30 cellular contexts compared by ENCODE assay signal in the genomic region with DNA sequence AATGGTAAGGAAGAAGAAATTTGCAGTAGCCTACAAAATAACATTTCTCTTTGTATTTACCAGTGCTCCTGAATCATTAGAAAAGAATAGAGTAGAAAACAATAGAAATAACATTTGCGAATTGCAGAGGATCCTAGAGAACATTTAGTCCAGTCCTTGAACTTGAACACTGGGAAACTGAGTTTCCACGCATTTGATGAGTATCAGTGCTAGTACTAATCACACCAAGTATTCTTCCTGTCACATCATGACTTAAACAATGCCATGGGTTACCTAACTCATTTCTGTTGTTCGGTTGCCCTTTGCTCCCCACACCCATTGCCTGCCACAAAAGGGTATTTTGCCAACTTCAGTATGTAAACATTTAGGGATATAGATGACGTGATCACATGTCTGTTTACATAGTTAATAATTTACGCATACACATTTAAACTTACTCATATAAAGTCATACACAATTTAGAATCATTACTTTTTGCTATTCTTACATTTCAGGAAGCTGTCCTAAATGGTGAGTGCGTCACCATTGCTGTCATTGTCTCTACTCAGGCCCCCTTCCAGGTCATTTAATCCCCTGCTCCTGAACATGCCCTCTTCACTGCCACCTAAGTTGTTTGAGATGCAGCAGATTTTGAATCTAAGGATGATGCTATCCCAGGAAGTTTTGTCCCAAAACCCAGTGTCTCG. TPM values are rescaled to one million over a fixed set of nuclear protein-coding genes. Genes with fewer than 3 reads are reported as not detected.
DNase-seq lines count a peak whose midpoint lies in the region; ATAC-seq, FAIRE-seq and TF ChIP-seq lines count a peak whose summit lies in the region.
"Had no signal": no experiment of that assay in that cellular context is flagged by ENCODE, and none has a peak within 500 bp of the region (broad histone marks: within the 10 kb centered on the region; RNA-seq: fewer than 3 reads in every experiment).

No MANE protein-coding gene starts in this region.

- peak; percentile 58 to 98 for DNase-seq in A549 (ENCODE audit: low read depth in 1 of 2, low spot score in 1 of 2)
- no peak for DNase-seq in H54 (ENCODE audit: insufficient read length, low spot score)
- no peak for DNase-seq in SJSA1 (ENCODE audit: low read depth in 1 of 2, low spot score in 2 of 2)
- peak in 2 of 3 donors; percentile 68 to 82 for DNase-seq in mucosa of descending colon
- no peak for DNase-seq in RKO (ENCODE audit: low spot score)
- DNase-seq in AG20443 (ENCODE audit: low spot score): no peak
- DNase-seq in NCI-H446 treated with DMSO at 0.1 percent for 48 hours (lab: John Stamatoyannopoulos, UW): no peak
- DNase-seq: ACHN; activated CD4-positive, alpha-beta T cell treated with anti-CD3 and anti-CD28 coated beads for 4 hours; activated CD8-positive, alpha-beta memory T cell treated with anti-CD3 and anti-CD28 coated beads for 24 hours; activated effector memory CD4-positive, alpha-beta T cell treated with anti-CD3 and anti-CD28 coated beads, Interleukin-2, amount 50 U/mL, for 16 hours; activated naive CD8-positive, alpha-beta T cell treated with anti-CD3 and anti-CD28 coated beads for 36 hours; aorta; COR-L47; DND-41; left cardiac atrium; naive B cell; NCI-H1105 treated with DMSO at 0.1 percent for 48 hours; NCI-H2029 treated with DMSO at 0.1 percent for 48 hours; NCI-H226; NCI-H774; nucleus accumbens; Right ventricle myocardium superior; T-helper 9 cell had no signal

- peak; percentile 35 to 64; a peak in 4 of 5 replicates for TF ChIP-seq RAD21 in A549 (conservative IDR thresholded peaks at IDR 0.05 in 1 of 2, IDR thresholded peaks at IDR 0.05 in 1 of 2)

- intact Hi-C loops in mucosa of descending colon (cut with DNase I, micrococcal nuclease): no loop called here

- FAIRE-seq in A549 (lab: Jason Lieb, UNC): peak; percentile 100
- FAIRE-seq in H54 (lab: Jason Lieb, UNC): peak; percentile 23
- FAIRE-seq: endometrium had no signal

- H3K4me3 ChIP-seq in A549 (peak overlapping the region; percentile 8; the same call in 1 of the 3 replicates), SJSA1 (no peak overlapping the region), mucosa of descending colon (no peak overlapping the region)
- H3K4me3 ChIP-seq: cardiac muscle cell, gastroesophageal sphincter, hepatocyte had no signal

- H3K4me2 ChIP-seq in A549: peak overlapping the region; percentile 74
- H3K4me2 ChIP-seq: hepatocyte had no signal

- ATAC-seq in A549 (peak; percentile 59 to 72), mucosa of descending colon (peak; percentile 95), GM19397 (IDR thresholded peaks at IDR 0.05; ENCODE audit: unreplicated experiment) (no peak)
- ATAC-seq: gastroesophageal sphincter, left cardiac atrium had no signal

- H3K27ac ChIP-seq in A549: peak overlapping the region; percentile 88 to 92
- H3K27ac ChIP-seq in SJSA1: peak overlapping the region; percentile 18
- H3K27ac ChIP-seq: cardiac muscle cell, gastroesophageal sphincter, hepatocyte, VCaP had no signal

- no peaks in the 10 kb centered on the region for H3K9me3 ChIP-seq in A549
- no peaks in the 10 kb centered on the region for H3K9me3 ChIP-seq in SJSA1 (replicated peaks)
- no peaks in the 10 kb centered on the region for H3K9me3 ChIP-seq in mucosa of descending colon
- H3K9me3 ChIP-seq: gastroesophageal sphincter had no signal

- CTCF ChIA-PET in A549 (lab: Yijun Ruan, JAX): interaction anchor here (1.1 to 3.2 kb wide), 3 partner anchors 21 to 62 kb away, joined by 6 to 13 read pairs (median 7); no protein-coding TSS in a partner anchor

- POLR2A ChIA-PET in A549 (lab: Yijun Ruan, JAX): interaction anchor here (0.9 kb wide), 1 partner anchor 45 kb away, joined by 3 read pairs; no protein-coding TSS in a partner anchor

- TF ChIP-seq CTCF in A549 (IDR thresholded peaks at IDR 0.05) (no peak), mucosa of descending colon (IDR thresholded peaks at IDR 0.05) (no peak)

- peaks cover 98% of the 10 kb centered on the region for H3K4me1 ChIP-seq in A549
- peaks cover 71% of the 10 kb centered on the region for H3K4me1 ChIP-seq in SJSA1 (replicated peaks)
- peaks cover 30% of the 10 kb centered on the region for H3K4me1 ChIP-seq in mucosa of descending colon (ENCODE audit: low read depth)

- no peak for TF ChIP-seq POLR2A in A549 (IDR thresholded peaks at IDR 0.05; ENCODE audit: low read length)
- no peak for TF ChIP-seq POLR2A in H54 (IDR thresholded peaks at IDR 0.05; ENCODE audit: low read depth, low read length)

- no peaks in the 10 kb centered on the region for H3K27me3 ChIP-seq in SJSA1 (replicated peaks)
- H3K27me3 ChIP-seq: gastroesophageal sphincter, hepatocyte had no signal

- WGBS in A549 (ENCODE audit: missing lambda C conversion rate): 7% methylated on average over 7 of the region's 7 CpGs

- H3K36me3 ChIP-seq in SJSA1 (peaks cover 70% of the 10 kb centered on the region), mucosa of descending colon (ENCODE audit: low read depth) (no peaks in the 10 kb centered on the region)
- H3K36me3 ChIP-seq: cardiac muscle cell had no signal

- TF ChIP-seq EP300 in A549 (IDR thresholded peaks at IDR 0.05): peak; percentile 98; a peak in 4 of 5 replicates

TF ChIP-seq in A549, 52 proteins besides CTCF, POLR2A, EP300 and RAD21 (continues in another document):
- TF ChIP-seq HES2 (IDR thresholded peaks at IDR 0.05) (peak; percentile 51; the same call in 1 of the 2 replicates), HDAC2 (IDR thresholded peaks at IDR 0.05) (no peak), CEBPB (IDR thresholded peaks at IDR 0.05) (peak; percentile 82 to 94), KDM5A (IDR thresholded peaks at IDR 0.05) (no peak), SREBF2 (IDR thresholded peaks at IDR 0.05) (no peak), HOXB13 (CRISPR knock-in tag; IDR thresholded peaks at IDR 0.05; ENCODE audit: low read depth) (peak; percentile 83), RFX5 (IDR thresholded peaks at IDR 0.05) (no peak), FOSB (CRISPR knock-in tag; IDR thresholded peaks at IDR 0.05) (no peak; the same call in 1 of the 2 replicates), CBX2 (IDR thresholded peaks at IDR 0.05; ENCODE audit: borderline replicate concordance, low read depth) (no peak), ZC3H11A (IDR thresholded peaks at IDR 0.05) (no peak), HOXB5 (CRISPR knock-in tag; IDR thresholded peaks at IDR 0.05) (peak; percentile 88; the same call in 1 of the 2 replicates), ZNF302 (CRISPR knock-in tag; IDR thresholded peaks at IDR 0.05) (no peak), HMGXB4 (CRISPR knock-in tag; IDR thresholded peaks at IDR 0.05; ENCODE audit: borderline replicate concordance) (no peak), BCL3 (IDR thresholded peaks at IDR 0.05) (peak; percentile 94; the same call in 2 of the 3 replicates), NR3C1 (IDR thresholded peaks at IDR 0.05) (no peak), ZFP36 (IDR thresholded peaks at IDR 0.05; ENCODE audit: borderline replicate concordance, partially characterized antibody) (no peak), FOSL2 (IDR thresholded peaks at IDR 0.05) (peak; percentile 69; the same call in 1 of the 2 replicates), FOSL2 (CRISPR knock-in tag; IDR thresholded peaks at IDR 0.05) (peak; percentile 96), EHF (CRISPR knock-in tag; IDR thresholded peaks at IDR 0.05) (peak; percentile 80), JUN (IDR thresholded peaks at IDR 0.05) (peak; percentile 97 to 98), CHD4 (IDR thresholded peaks at IDR 0.05; ENCODE audit: borderline replicate concordance) (no peak), FOXS1 (CRISPR knock-in tag; IDR thresholded peaks at IDR 0.05) (peak; percentile 29), HOXA7 (CRISPR knock-in tag; IDR thresholded peaks at IDR 0.05) (no peak), ZSCAN20 (CRISPR knock-in tag; IDR thresholded peaks at IDR 0.05) (peak; percentile 79; the same call in 1 of the 2 replicates)
- TF ChIP-seq, protein P1, sequence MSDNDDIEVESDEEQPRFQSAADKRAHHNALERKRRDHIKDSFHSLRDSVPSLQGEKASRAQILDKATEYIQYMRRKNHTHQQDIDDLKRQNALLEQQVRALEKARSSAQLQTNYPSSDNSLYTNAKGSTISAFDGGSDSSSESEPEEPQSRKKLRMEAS (IDR thresholded peaks at IDR 0.05): peak; percentile 93

RNA-seq across cellular contexts. Expression of gene CRIM1, which starts 42.3 kb away (rescaled TPM):
- polyA plus RNA-seq in A549 (2011; rRNA removed): 208 and 275 TPM in 2 replicates
- 133 and 166 TPM in 2 replicates for polyA plus RNA-seq in A549 (2012; cell fraction: cytosol; rRNA removed)
- polyA plus RNA-seq in A549 (2012; cell fraction: nucleus; rRNA removed): 215 and 283 TPM in 2 replicates
- polyA plus RNA-seq in A549 (2017; fragmentation: RNase III; extraction: RNeasy Plus Mini Kit Qiagen cat#74134 plus additional on column Dnase treatment): 127 to 135 TPM (median 130 TPM) in 3 replicates
- 997 and 1,171 TPM in 2 replicates for polyA minus RNA-seq in A549 (2011; rRNA and poly(A)+ RNA removed)
- 245 and 249 TPM in 2 replicates for total RNA-seq in SJSA1 (2014; rRNA removed; shearing (Covaris generic))
- 100 to 1,000 TPM in 1 of 3 donors, 10 to 100 TPM in 2; 66.9 to 104 (median 85.8) TPM for total RNA-seq in mucosa of descending colon

Comparison
In these comparisons a context has a peak if more than half of its experiments do, and no peak if none do; other contexts are left out.
1. DNase-seq: peak in A549 (2 of 2) and mucosa of descending colon (2 of 3); none in H54 (single experiment), SJSA1 (0 of 2), RKO (single experiment), AG20443 (single experiment) and NCI-H446 treated with DMSO at 0.1 percent for 48 hours (single experiment).